ENCODE assay signal across 12 cellular contexts in genomic region chr5:76954383-76954763, GRCh38. TPM values are rescaled to one million over a fixed set of nuclear protein-coding genes. Genes with fewer than 3 reads are reported as not detected.
DNase-seq lines count a peak whose midpoint lies in the region; ATAC-seq, FAIRE-seq and TF ChIP-seq lines count a peak whose summit lies in the region.
"Had no signal": no experiment of that assay in that cellular context is flagged by ENCODE, and none has a peak within 500 bp of the region (broad histone marks: within the 10 kb centered on the region; RNA-seq: fewer than 3 reads in every experiment).

No MANE protein-coding gene starts in this region.

- peaks cover 1% of the 10 kb centered on the region for H3K9me3 Mint-ChIP-seq in endodermal cell
- H3K9me3 Mint-ChIP-seq in nephron progenitor cell: peaks cover 11% of the 10 kb centered on the region

- no peak for TF ChIP-seq RAD21 in liver (IDR thresholded peaks at IDR 0.05)
- TF ChIP-seq RAD21 in HepG2 (CRISPR knock-in tag; IDR thresholded peaks at IDR 0.05): no peak

- H3K27me3 ChIP-seq in liver (ENCODE audit: control insufficient read depth in 4 of 4, insufficient read depth in 4 of 4, low read length in 3 of 4) (peaks cover 0 to 6% (median 2%) of the 10 kb centered on the region in 4 donors), HepG2 (ENCODE audit: control insufficient read depth in 1 of 2, insufficient read depth in 2 of 2, low read length in 2 of 2) (peaks cover 6 to 46% of the 10 kb centered on the region in 2 experiments), endodermal cell (ENCODE audit: control insufficient read depth, insufficient read depth, low read length, poor library complexity, severe bottlenecking) (peaks cover 49% of the 10 kb centered on the region), upper lobe of left lung (peaks cover 0 to 17% (median 9%) of the 10 kb centered on the region in 4 donors), PC-3 (ENCODE audit: low read length) (no peaks in the 10 kb centered on the region)

- H3K9me2 ChIP-seq in PC-3 (replicated peaks; ENCODE audit: low read length): no peaks in the 10 kb centered on the region

- no peaks in the 10 kb centered on the region for H3K79me2 ChIP-seq in HepG2 (ENCODE audit: insufficient read depth, low read length)
- no peaks in the 10 kb centered on the region for H3K79me2 ChIP-seq in PC-3 (ENCODE audit: low read length)

- WGBS in liver: 11% methylated on average over 25 of the region's 25 CpGs
- 16% methylated on average over 5 of the region's 25 CpGs for WGBS in HepG2 (ENCODE audit: low lambda C conversion rate)
- 39 to 44% methylated on average over 6 to 25 of the region's 25 CpGs for WGBS in endodermal cell (ENCODE audit: insufficient coverage in 1 of 2, insufficient read length in 1 of 2), 2 experiments
- 7 to 15% methylated on average over 3 to 25 of the region's 25 CpGs for WGBS in upper lobe of left lung, 2 donors

- in situ Hi-C loops in HepG2 (cut with HindIII; ENCODE audit: extremely low pct_ligation_motif_present, low pct_unique_long_range_greater_than_20kb): no loop called here

- intact Hi-C loops in HepG2 (cut with micrococcal nuclease; ENCODE audit: unreplicated experiment) (no loop called here), PC-3 (cut with micrococcal nuclease) (no loop called here)

- ATAC-seq in HepG2: no peak
- no peak for ATAC-seq in upper lobe of left lung (ENCODE audit: low FRiP score in 2 of 2)
- ATAC-seq in HG03565 (IDR thresholded peaks at IDR 0.05; ENCODE audit: unreplicated experiment): no peak
- no peak for ATAC-seq in PC-3

- H3K27ac Mint-ChIP-seq in endodermal cell (no peak overlapping the region), nephron progenitor cell (no peak overlapping the region)
- H3K27ac Mint-ChIP-seq: CD4-positive, CD25-positive, alpha-beta regulatory T cell had no signal

- peak overlapping the region in 2 of 3 donors; percentile 17 to 59 for H3K4me3 ChIP-seq in liver (ENCODE audit: low read depth in 1 of 3, low read length in 3 of 3)
- H3K4me3 ChIP-seq in HepG2 (replicated peaks in 1 of 3; ENCODE audit: insufficient read depth in 1 of 3, low read depth in 2 of 3, low read length in 3 of 3): no peak overlapping the region
- peak overlapping the region; percentile 71 for H3K4me3 ChIP-seq in endodermal cell (ENCODE audit: low read length)
- H3K4me3 ChIP-seq in upper lobe of left lung: peak overlapping the region in 3 of 4 donors; percentile 17 to 45 (median 26)
- no peak overlapping the region for H3K4me3 ChIP-seq in PC-3 (ENCODE audit: low read length)

- CTCF ChIA-PET in HepG2 (lab: Yijun Ruan, JAX; ENCODE audit: low intra/inter-chr PET ratio, low total read pairs) (no interaction called here), PC-3 (lab: Charles Lee) (interaction anchor here (0.5 kb wide), 1 partner anchor 687 kb away, joined by 5 read pairs; no protein-coding TSS in a partner anchor)

- no peak overlapping the region for H2AFZ ChIP-seq in HepG2 (ENCODE audit: low read length)
- no peak overlapping the region for H2AFZ ChIP-seq in PC-3 (ENCODE audit: low read length)

- no peak for FAIRE-seq in HepG2 (lab: Jason Lieb, UNC)

- DNase-seq in HepG2 (ENCODE audit: low spot score) (no peak), endodermal cell (peak; percentile 53), nephron progenitor cell (peak; percentile 14), upper lobe of left lung (no peak), NK-92 (lab: John Stamatoyannopoulos, UW; ENCODE audit: unreplicated experiment) (no peak), PC-3 (no peak)
- DNase-seq: activated naive CD4-positive, alpha-beta T cell treated with Interleukin-2 at 50 U/mL for 16 hours; NCI-H1930; stimulated activated naive CD4-positive, alpha-beta T cell had no signal

- BruUV-seq in HepG2 (replicated peaks; lab: Mats Ljungman, UMichigan) (no TSS peak), PC-3 (replicated peaks; lab: Mats Ljungman, UMichigan) (no TSS peak)

- TF ChIP-seq CTCF in liver (IDR thresholded peaks at IDR 0.05; ENCODE audit: low read depth, low read length, missing input control) (no peak), HepG2 (CRISPR knock-in tag; IDR thresholded peaks at IDR 0.05) (no peak), endodermal cell (conservative IDR thresholded peaks at IDR 0.05) (no peak), nephron progenitor cell (IDR thresholded peaks at IDR 0.05) (no peak), upper lobe of left lung (IDR thresholded peaks at IDR 0.05) (no peak), PC-3 (conservative IDR thresholded peaks at IDR 0.05; ENCODE audit: low read depth, low read length) (no peak)

- H3K4me2 ChIP-seq in HepG2 (ENCODE audit: low read depth, low read length): no peak overlapping the region
- H3K4me2 ChIP-seq in PC-3 (ENCODE audit: low read length): no peak overlapping the region

- H3K27me3 Mint-ChIP-seq in endodermal cell (ENCODE audit: insufficient read depth) (peaks cover 52% of the 10 kb centered on the region), nephron progenitor cell (ENCODE audit: low read depth, poor library complexity) (peaks cover 71% of the 10 kb centered on the region)

- H3K9ac ChIP-seq in liver (ENCODE audit: low read depth in 1 of 2, low read length in 2 of 2) (no peak overlapping the region), HepG2 (ENCODE audit: insufficient read depth, low read depth, low read length) (no peak overlapping the region), endodermal cell (ENCODE audit: extremely low read depth, low read length, poor library complexity, severe bottlenecking) (no peak overlapping the region), PC-3 (ENCODE audit: low read length) (no peak overlapping the region)

- H3K4me1 Mint-ChIP-seq in endodermal cell (peaks cover 17% of the 10 kb centered on the region), nephron progenitor cell (peaks cover 13% of the 10 kb centered on the region)

- peaks cover 31% of the 10 kb centered on the region for H3K36me3 Mint-ChIP-seq in endodermal cell (ENCODE audit: low read depth)
- no peaks in the 10 kb centered on the region for H3K36me3 Mint-ChIP-seq in nephron progenitor cell (ENCODE audit: low read depth)
- H3K36me3 Mint-ChIP-seq: CD4-positive, CD25-positive, alpha-beta regulatory T cell had no signal

- H3K9me3 ChIP-seq in liver (ENCODE audit: control insufficient read depth in 4 of 4, low read length in 3 of 4): no peaks in the 10 kb centered on the region
- no peaks in the 10 kb centered on the region for H3K9me3 ChIP-seq in HepG2 (ENCODE audit: low read length)
- H3K9me3 ChIP-seq in endodermal cell (ENCODE audit: control insufficient read depth, low read length): no peaks in the 10 kb centered on the region
- no peaks in the 10 kb centered on the region for H3K9me3 ChIP-seq in upper lobe of left lung
- no peaks in the 10 kb centered on the region for H3K9me3 ChIP-seq in PC-3 (ENCODE audit: low read length)

- TF ChIP-seq POLR2A in HepG2 (IDR thresholded peaks at IDR 0.05; ENCODE audit: insufficient read depth in 1 of 2, low read depth in 2 of 2, low read length in 2 of 2): no peak
- TF ChIP-seq POLR2A in upper lobe of left lung (IDR thresholded peaks at IDR 0.05): no peak

- H4K20me1 ChIP-seq in HepG2 (ENCODE audit: insufficient read depth, low read length): no peaks in the 10 kb centered on the region
- H4K20me1 ChIP-seq in PC-3 (ENCODE audit: low read length): no peaks in the 10 kb centered on the region

- no peaks in the 10 kb centered on the region for H3F3A ChIP-seq in PC-3 (ENCODE audit: low read length, unreplicated experiment)

- peaks cover 8 to 17% (median 12%) of the 10 kb centered on the region in 4 donors for H3K4me1 ChIP-seq in liver (ENCODE audit: control insufficient read depth in 4 of 4, insufficient read depth in 4 of 4, low read length in 3 of 4)
- H3K4me1 ChIP-seq in HepG2 (ENCODE audit: insufficient read depth, low read length): no peaks in the 10 kb centered on the region
- peaks cover 3% of the 10 kb centered on the region for H3K4me1 ChIP-seq in endodermal cell (ENCODE audit: control insufficient read depth, insufficient read depth, low read length)
- H3K4me1 ChIP-seq in upper lobe of left lung: peaks cover 8 to 16% (median 13%) of the 10 kb centered on the region in 4 donors
- H3K4me1 ChIP-seq in PC-3 (ENCODE audit: insufficient read depth, low read length): no peaks in the 10 kb centered on the region

- no peaks in the 10 kb centered on the region for H3K36me3 ChIP-seq in liver (ENCODE audit: control insufficient read depth in 4 of 4, insufficient read depth in 3 of 4, low read depth in 1 of 4, low read length in 3 of 4)
- no peaks in the 10 kb centered on the region for H3K36me3 ChIP-seq in HepG2 (replicated peaks in 1 of 2; ENCODE audit: control insufficient read depth in 1 of 2, insufficient read depth in 2 of 2, low read length in 2 of 2)
- no peaks in the 10 kb centered on the region for H3K36me3 ChIP-seq in endodermal cell (ENCODE audit: control insufficient read depth, insufficient read depth, low read length)
- H3K36me3 ChIP-seq in upper lobe of left lung: no peaks in the 10 kb centered on the region
- no peaks in the 10 kb centered on the region for H3K36me3 ChIP-seq in PC-3 (ENCODE audit: low read depth, low read length)

- no peak for TF ChIP-seq EP300 in HepG2 (IDR thresholded peaks at IDR 0.05; ENCODE audit: low read depth in 2 of 2, low read length in 2 of 2)
- TF ChIP-seq EP300 in HepG2 (CRISPR knock-in tag; IDR thresholded peaks at IDR 0.05; ENCODE audit: borderline replicate concordance): no peak
- no peak for TF ChIP-seq EP300 in upper lobe of left lung (IDR thresholded peaks at IDR 0.05)

- H3K27ac ChIP-seq in liver (ENCODE audit: low read depth in 1 of 2, low read length in 2 of 2) (peak overlapping the region; percentile 7 to 17), HepG2 (ENCODE audit: extremely low read length, insufficient read depth, low read length) (no peak overlapping the region), endodermal cell (ENCODE audit: low read depth, low read length) (no peak overlapping the region), upper lobe of left lung (no peak overlapping the region), PC-3 (ENCODE audit: low read length) (no peak overlapping the region)

- POLR2A ChIA-PET in HepG2 (lab: Yijun Ruan, JAX) (no interaction called here), PC-3 (lab: Charles Lee; ENCODE audit: unreplicated experiment) (no interaction called here)

- peak overlapping the region; percentile 64 for H3K4me3 Mint-ChIP-seq in endodermal cell
- H3K4me3 Mint-ChIP-seq in nephron progenitor cell: peak overlapping the region; percentile 76
- H3K4me3 Mint-ChIP-seq: CD4-positive, CD25-positive, alpha-beta regulatory T cell had no signal

RNA-seq across cellular contexts. Expression of gene CRHBP, which starts 1.5 kb away (rescaled TPM):
- total RNA-seq in liver (100 to 1,000 TPM in 1 of 2 donors, 10 to 100 TPM in 1; 77.4 to 159 TPM), HepG2 (2016; rRNA removed; fragmentation: Illumina TruSeq; extraction: Trizol) (not detected in 2 replicates), endodermal cell (10 to 100 TPM; 14.4 to 15.2 TPM), upper lobe of left lung (under 1 TPM in 3 of 6 donors, not detected in 3; 0.30 to 0.81 (median 0.63) TPM), PC-3 (2014; rRNA removed) (not detected in 2 replicates)
- polyA plus RNA-seq in liver (100 to 1,000 TPM in 1 of 2 donors, 10 to 100 TPM in 1; 37.3 to 106 TPM), HepG2 (2011; rRNA removed) (not detected in 2 replicates)
- total RNA-seq in HepG2 (2016; cell fraction: cytosol; rRNA removed; fragmentation: Illumina TruSeq; extraction: Trizol; ENCODE audit: low read depth): not detected in 2 replicates
- not detected in 2 replicates for total RNA-seq in HepG2 (2016; cell fraction: insoluble cytoplasmic fraction; rRNA removed; fragmentation: Illumina TruSeq; extraction: Trizol)
- total RNA-seq in HepG2 (2016; cell fraction: membrane; rRNA removed; fragmentation: Illumina TruSeq; extraction: Trizol): not detected in 2 replicates
- total RNA-seq in HepG2 (2016; cell fraction: nucleus; rRNA removed; fragmentation: Illumina TruSeq; extraction: Trizol): not detected in 2 replicates
- polyA plus RNA-seq in HepG2 (2011; cell fraction: cytosol; rRNA removed): not detected in 2 replicates
- 0.26 TPM in 1 of 2 replicates, not detected in the other for polyA plus RNA-seq in HepG2 (2011; cell fraction: nucleus; rRNA removed)
- polyA plus RNA-seq in HepG2 (2012): not detected in 2 replicates
- polyA plus RNA-seq in HepG2 (2016; cell fraction: cytosol; fragmentation: Illumina TruSeq; extraction: Trizol; ENCODE audit: low read depth): not detected in 2 replicates
- not detected in 2 replicates for polyA plus RNA-seq in HepG2 (2016; cell fraction: insoluble cytoplasmic fraction; fragmentation: Illumina TruSeq; extraction: Trizol; ENCODE audit: low read depth)
- not detected in 2 replicates for polyA plus RNA-seq in HepG2 (2016; cell fraction: membrane; fragmentation: Illumina TruSeq; extraction: Trizol; ENCODE audit: low read depth)
- not detected in 2 replicates for polyA plus RNA-seq in HepG2 (2016; cell fraction: nucleus; fragmentation: Illumina TruSeq; extraction: Trizol; ENCODE audit: insufficient read depth, low read depth)
- not detected in 2 replicates for polyA minus RNA-seq in HepG2 (2011; rRNA and poly(A)+ RNA removed; ENCODE audit: low replicate concordance)
- not detected in 2 replicates for polyA minus RNA-seq in HepG2 (2011; cell fraction: cytosol; rRNA and poly(A)+ RNA removed)
- polyA minus RNA-seq in HepG2 (2011; cell fraction: nucleus; rRNA and poly(A)+ RNA removed): 0.77 TPM in 1 of 2 replicates, not detected in the other
- 6.9 TPM for polyA plus RNA-seq in endodermal cell (2013, experiment 1 of 2)
- polyA plus RNA-seq in endodermal cell (2013, experiment 2 of 2): 6.1 TPM
- polyA plus RNA-seq: CD4-positive, CD25-positive, alpha-beta regulatory T cell had no signal

Comparison
In these comparisons a context has a peak if more than half of its experiments do, and no peak if none do; other contexts are left out.
1. H3K27ac ChIP-seq: peak in liver (2 of 2); none in HepG2 (single experiment), endodermal cell (single experiment), upper lobe of left lung (0 of 4) and PC-3 (single experiment).
2. H3K4me3 ChIP-seq: peak in liver (2 of 3), endodermal cell (single experiment) and upper lobe of left lung (3 of 4); none in HepG2 (0 of 3) and PC-3 (single experiment).
3. RNA of gene CRHBP, which starts 1.5 kb away (total RNA-seq): 77.4 to 159 TPM in liver and 14.4 to 15.2 TPM in endodermal cell; 0.30 to 0.81 TPM in upper lobe of left lung, not detected in HepG2 and not detected in PC-3; every median in the first group is over 4 times any median in the second.
4. DNase-seq: peak in endodermal cell (single experiment) and nephron progenitor cell (single experiment); none in HepG2 (single experiment), upper lobe of left lung (0 of 2), NK-92 (single experiment) and PC-3 (single experiment).